In the genomic region with DNA sequence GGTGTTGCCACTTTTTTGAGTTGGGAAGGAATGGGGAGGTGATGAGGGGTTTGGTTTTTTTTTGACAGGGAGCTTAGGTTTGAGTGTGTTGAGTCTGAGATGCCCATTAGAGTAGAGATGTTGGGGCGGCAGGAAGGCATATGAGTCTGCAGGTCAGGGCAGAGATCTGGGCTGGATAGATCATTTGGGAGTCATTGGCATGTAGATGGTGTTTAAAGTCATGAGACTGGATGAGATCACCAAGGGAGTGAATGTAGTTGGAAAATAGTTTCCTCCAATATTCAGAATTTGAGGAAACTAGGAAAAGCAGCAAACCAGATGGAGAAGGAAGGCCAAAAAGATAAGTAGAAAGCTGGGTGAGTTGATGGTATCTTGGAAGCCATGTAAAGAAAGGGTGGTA, we compare ENCODE assay signal across 28 cellular contexts. TPM values are rescaled to one million over a fixed set of nuclear protein-coding genes. Genes with fewer than 3 reads are reported as not detected.
DNase-seq lines count a peak whose midpoint lies in the region; ATAC-seq and TF ChIP-seq lines count a peak whose summit lies in the region.
"Had no signal": no experiment of that assay in that cellular context is flagged by ENCODE, and none has a peak within 500 bp of the region (broad histone marks: within the 10 kb centered on the region; RNA-seq: fewer than 3 reads in every experiment).

No MANE protein-coding gene starts in this region.

- H3K4me2 ChIP-seq in IMR-90 (ENCODE audit: low read depth, low read length) = no peak overlapping the region
- no peak overlapping the region for H3K4me2 ChIP-seq in neuronal stem cell (ENCODE audit: insufficient read depth, low read length, poor library complexity, severe bottlenecking)
- H3K4me2 ChIP-seq: BLaER1, smooth muscle cell had no signal

- H3K9me3 ChIP-seq in CD4-positive, CD25-positive, alpha-beta regulatory T cell (ENCODE audit: control insufficient read depth in 2 of 2, low read length in 2 of 2) = no peaks in the 10 kb centered on the region
- no peaks in the 10 kb centered on the region for H3K9me3 ChIP-seq in IMR-90 (ENCODE audit: control insufficient read depth, insufficient read depth, low read length)
- H3K9me3 ChIP-seq in naive thymus-derived CD4-positive, alpha-beta T cell (ENCODE audit: control insufficient read depth in 2 of 3, low read length in 3 of 3) = no peaks in the 10 kb centered on the region
- no peaks in the 10 kb centered on the region for H3K9me3 ChIP-seq in endodermal cell (ENCODE audit: control insufficient read depth, low read length)
- H3K9me3 ChIP-seq in neuronal stem cell (replicated peaks in 1 of 2; ENCODE audit: control insufficient read depth in 2 of 2, insufficient read depth in 1 of 2, low read depth in 1 of 2, low read length in 2 of 2) = no peaks in the 10 kb centered on the region
- H3K9me3 ChIP-seq: BLaER1, transverse colon had no signal

- 100% methylated on average over 1 of the region's 1 CpG; no CpG with 5 or more reads in 1 of the 2 experiments for WGBS in IMR-90 (ENCODE audit: extremely low coverage in 2 of 2, insufficient read length in 1 of 2), 2 experiments
- 97 to 100% methylated on average over 1 of the region's 1 CpG for WGBS in endodermal cell (ENCODE audit: insufficient coverage in 1 of 2, insufficient read length in 1 of 2), 2 experiments
- WGBS in neuronal stem cell (ENCODE audit: extremely low coverage in 2 of 2, insufficient read length in 2 of 2, insufficient replicate concordance in 1 of 2), 2 donors = no CpG with 5 or more reads among the region's 1 CpG

- H3K4me1 Mint-ChIP-seq in CD4-positive, CD25-positive, alpha-beta regulatory T cell = peaks cover 0 to 30% (median 20%) of the 10 kb centered on the region in 4 donors
- peaks cover 13 to 29% (median 25%) of the 10 kb centered on the region in 7 donors for H3K4me1 Mint-ChIP-seq in naive thymus-derived CD4-positive, alpha-beta T cell
- peaks cover 26% of the 10 kb centered on the region for H3K4me1 Mint-ChIP-seq in endodermal cell

- H3K27ac ChIP-seq in CD4-positive, CD25-positive, alpha-beta regulatory T cell (ENCODE audit: insufficient read depth, low read length, poor library complexity, severe bottlenecking) = no peak overlapping the region
- no peak overlapping the region for H3K27ac ChIP-seq in IMR-90 (ENCODE audit: insufficient read depth, low read length)
- peak overlapping the region; percentile 99 for H3K27ac ChIP-seq in epithelial cell of prostate
- H3K27ac ChIP-seq in naive thymus-derived CD4-positive, alpha-beta T cell (ENCODE audit: low read depth, low read length) = no peak overlapping the region
- no peak overlapping the region for H3K27ac ChIP-seq in endodermal cell (ENCODE audit: low read depth, low read length)
- no peak overlapping the region for H3K27ac ChIP-seq in neuronal stem cell (replicated peaks; ENCODE audit: low read length)
- H3K27ac ChIP-seq: BLaER1, SK-N-MC, transverse colon had no signal

- peaks cover 10% of the 10 kb centered on the region for H3K9me1 ChIP-seq in IMR-90 (ENCODE audit: insufficient read depth, low read length)

- POLR2A ChIA-PET in IMR-90 (lab: Charles Lee; ENCODE audit: unreplicated experiment) = interaction anchor here (0.6 kb wide), 1 partner anchor 38 kb away, joined by 3 read pairs; no protein-coding TSS in a partner anchor
- POLR2A ChIA-PET in naive thymus-derived CD4-positive, alpha-beta T cell (lab: Charles Lee) = no interaction called here

- H3K79me1 ChIP-seq in IMR-90 (ENCODE audit: low read depth in 1 of 2, low read length in 2 of 2) (peaks cover 0 to 20% of the 10 kb centered on the region in 2 experiments; a peak in 2 of 4 replicates), neuronal stem cell (ENCODE audit: low read depth, low read length) (peaks cover 2% of the 10 kb centered on the region)

- H3K36me3 ChIP-seq in CD4-positive, CD25-positive, alpha-beta regulatory T cell (ENCODE audit: control insufficient read depth, insufficient read depth, low read length) = peaks cover 1% of the 10 kb centered on the region
- H3K36me3 ChIP-seq in IMR-90 (ENCODE audit: control insufficient read depth, insufficient read depth, low read length) (no peaks in the 10 kb centered on the region), endodermal cell (ENCODE audit: control insufficient read depth, insufficient read depth, low read length) (peaks cover 12% of the 10 kb centered on the region), neuronal stem cell (replicated peaks in 1 of 2; ENCODE audit: control insufficient read depth in 2 of 2, insufficient read depth in 2 of 2, low read length in 2 of 2) (peaks cover 4 to 10% of the 10 kb centered on the region in 2 donors)
- peaks cover 0 to 7% (median 4%) of the 10 kb centered on the region in 3 experiments for H3K36me3 ChIP-seq in naive thymus-derived CD4-positive, alpha-beta T cell (ENCODE audit: control insufficient read depth in 2 of 3, insufficient read depth in 3 of 3, low read length in 3 of 3)
- H3K36me3 ChIP-seq: transverse colon had no signal

- no TSS peak for BruUV-seq in IMR-90 (replicated peaks; lab: Mats Ljungman, UMichigan)

- H3K18ac ChIP-seq in IMR-90 (ENCODE audit: low read depth, low read length) (no peak overlapping the region), neuronal stem cell (ENCODE audit: low read length) (no peak overlapping the region)

- H4K20me1 ChIP-seq in IMR-90 (ENCODE audit: insufficient read depth, low read length) = no peaks in the 10 kb centered on the region
- H4K20me1 ChIP-seq: BLaER1 had no signal

- H3K23ac ChIP-seq in IMR-90 (ENCODE audit: low read depth, low read length) (no peak overlapping the region), neuronal stem cell (ENCODE audit: low read depth, low read length, poor library complexity) (no peak overlapping the region)

- no peak overlapping the region for H2BK12ac ChIP-seq in neuronal stem cell (ENCODE audit: low read length)

- H2BK120ac ChIP-seq in IMR-90 (ENCODE audit: low read depth, low read length) = peak overlapping the region; percentile 22; the same call in 1 of the 2 replicates
- H2BK120ac ChIP-seq in neuronal stem cell (ENCODE audit: low read depth, low read length) = no peak overlapping the region

- no peak overlapping the region for H4K5ac ChIP-seq in IMR-90 (ENCODE audit: low read depth, low read length)

- peaks cover 7% of the 10 kb centered on the region for H3K36me3 Mint-ChIP-seq in CD4-positive, CD25-positive, alpha-beta regulatory T cell
- peaks cover 4 to 10% (median 6%) of the 10 kb centered on the region in 5 donors for H3K36me3 Mint-ChIP-seq in naive thymus-derived CD4-positive, alpha-beta T cell
- H3K36me3 Mint-ChIP-seq in endodermal cell (ENCODE audit: low read depth) = peaks cover 9% of the 10 kb centered on the region

- H3K9ac ChIP-seq in IMR-90 (ENCODE audit: low read depth, low read length) (no peak overlapping the region), endodermal cell (ENCODE audit: extremely low read depth, low read length, poor library complexity, severe bottlenecking) (no peak overlapping the region), neuronal stem cell (ENCODE audit: low read depth, low read length, poor library complexity) (no peak overlapping the region)
- H3K9ac ChIP-seq: BLaER1 had no signal

- H3K27ac Mint-ChIP-seq in CD4-positive, CD25-positive, alpha-beta regulatory T cell = peak overlapping the region; percentile 22 to 63 (median 39)
- H3K27ac Mint-ChIP-seq in naive thymus-derived CD4-positive, alpha-beta T cell = peak overlapping the region in 7 of 9 donors; percentile 2 to 98 (median 80)
- no peak overlapping the region for H3K27ac Mint-ChIP-seq in endodermal cell
- H3K27ac Mint-ChIP-seq: activated naive CD8-positive, alpha-beta T cell treated with anti-CD3 and anti-CD28 coated beads for 36 hours; effector memory CD8-positive, alpha-beta T cell had no signal

- in situ Hi-C loops in IMR-90 (cut with MboI; ENCODE audit: low sequenced_read_pairs) = no loop called here

- no peak for TF ChIP-seq RAD21 in IMR-90 (IDR thresholded peaks at IDR 0.05; ENCODE audit: low read length)

- no peak overlapping the region for H2AFZ ChIP-seq in IMR-90 (replicated peaks; ENCODE audit: low read length, poor library complexity)
- no peak overlapping the region for H2AFZ ChIP-seq in neuronal stem cell (ENCODE audit: low read length)

- no peak overlapping the region for H3K56ac ChIP-seq in IMR-90 (ENCODE audit: extremely low read depth, insufficient read depth, low read length)

- no peak overlapping the region for H3K4me3 Mint-ChIP-seq in CD4-positive, CD25-positive, alpha-beta regulatory T cell
- H3K4me3 Mint-ChIP-seq in naive thymus-derived CD4-positive, alpha-beta T cell = no peak overlapping the region
- H3K4me3 Mint-ChIP-seq in endodermal cell = no peak overlapping the region
- H3K4me3 Mint-ChIP-seq: activated naive CD8-positive, alpha-beta T cell treated with anti-CD3 and anti-CD28 coated beads for 36 hours; effector memory CD8-positive, alpha-beta T cell; IgD-negative memory B cell; stimulated activated naive CD8-positive, alpha-beta T cell treated with anti-CD3 and anti-CD28 coated beads, Interleukin-15, amount 100 ng/mL, for 72 hours had no signal

- no peak overlapping the region for H2AK9ac ChIP-seq in IMR-90 (replicated peaks; ENCODE audit: low read depth, low read length, poor library complexity)

- intact Hi-C loops in IMR-90 (cut with micrococcal nuclease) = no loop called here
- intact Hi-C loops in naive thymus-derived CD4-positive, alpha-beta T cell (cut with micrococcal nuclease) = loop anchor here in 1 of 2 donors (10.0 kb wide), 2 partner anchors 680 to 1910 kb away; a partner anchor contains a TSS

- TF ChIP-seq POLR2A in IMR-90 (IDR thresholded peaks at IDR 0.05; ENCODE audit: low read depth, low read length) = no peak

- peaks cover 15% of the 10 kb centered on the region for H3K27me3 Mint-ChIP-seq in CD4-positive, CD25-positive, alpha-beta regulatory T cell
- H3K27me3 Mint-ChIP-seq in naive thymus-derived CD4-positive, alpha-beta T cell = peaks cover 0 to 12% (median 5%) of the 10 kb centered on the region in 5 donors
- H3K27me3 Mint-ChIP-seq in endodermal cell (ENCODE audit: insufficient read depth) = peaks cover 30% of the 10 kb centered on the region
- H3K27me3 Mint-ChIP-seq: stimulated activated naive CD8-positive, alpha-beta T cell treated with anti-CD3 and anti-CD28 coated beads, Interleukin-15, amount 100 ng/mL, for 72 hours had no signal

- H2BK20ac ChIP-seq in IMR-90 (ENCODE audit: low read depth, low read length) = no peak overlapping the region

- H3K4ac ChIP-seq in IMR-90 (ENCODE audit: low read depth, low read length) (no peak overlapping the region), neuronal stem cell (ENCODE audit: low read length) (no peak overlapping the region)

- H3K4me3 ChIP-seq in CD4-positive, CD25-positive, alpha-beta regulatory T cell (ENCODE audit: low read depth, low read length) = no peak overlapping the region
- H3K4me3 ChIP-seq in IMR-90 (ENCODE audit: insufficient read depth, low read depth, low read length) (no peak overlapping the region), endodermal cell (ENCODE audit: low read length) (no peak overlapping the region), neuronal stem cell (ENCODE audit: low read length in 2 of 2) (no peak overlapping the region)
- no peak overlapping the region for H3K4me3 ChIP-seq in naive thymus-derived CD4-positive, alpha-beta T cell (ENCODE audit: low read length)
- H3K4me3 ChIP-seq: BLaER1, SK-N-MC, smooth muscle cell, transverse colon had no signal

- peaks cover 19% of the 10 kb centered on the region for H3K4me1 ChIP-seq in CD4-positive, CD25-positive, alpha-beta regulatory T cell (ENCODE audit: control insufficient read depth, insufficient read depth, low read length, poor library complexity, severe bottlenecking)
- H3K4me1 ChIP-seq in IMR-90 (ENCODE audit: control insufficient read depth, insufficient read depth, low read length) = peaks cover 6% of the 10 kb centered on the region; the same call in 1 of the 2 replicates
- peaks cover 12 to 14% of the 10 kb centered on the region in 2 donors for H3K4me1 ChIP-seq in naive thymus-derived CD4-positive, alpha-beta T cell (ENCODE audit: control insufficient read depth in 2 of 2, insufficient read depth in 2 of 2, low read length in 2 of 2)
- H3K4me1 ChIP-seq in endodermal cell (ENCODE audit: control insufficient read depth, insufficient read depth, low read length) = no peaks in the 10 kb centered on the region
- peaks cover 0 to 6% of the 10 kb centered on the region in 2 donors for H3K4me1 ChIP-seq in neuronal stem cell (ENCODE audit: control insufficient read depth in 2 of 2, insufficient read depth in 1 of 2, low read depth in 1 of 2, low read length in 2 of 2)

- DNase-seq in CD4-positive, CD25-positive, alpha-beta regulatory T cell = no peak
- DNase-seq in IMR-90 = peak; percentile 28
- peak; percentile 27 for DNase-seq in epithelial cell of prostate (ENCODE audit: low read depth, low spot score)
- DNase-seq in naive thymus-derived CD4-positive, alpha-beta T cell = peak in 1 of 9 donors; percentile 1
- DNase-seq in GM19240 (ENCODE audit: insufficient read length, low spot score) = no peak
- no peak for DNase-seq in endodermal cell
- DNase-seq in neuronal stem cell (ENCODE audit: low spot score) = no peak
- DNase-seq: activated CD4-positive, alpha-beta T cell treated with anti-CD3 and anti-CD28 coated beads, Interleukin-2, amount 50 U/mL, for 1 hour; activated naive CD8-positive, alpha-beta T cell treated with anti-CD3 and anti-CD28 coated beads for 36 hours; effector memory CD8-positive, alpha-beta T cell; H7; hippocampal formation; NCI-H1436 treated with DMSO at 0.1 percent for 48 hours; NCI-H524; NK-92 treated with Interleukin-12 subunit alpha and Interleukin-12 subunit beta, amount 100 ng/mL, for 24 hours; nucleus accumbens; stimulated activated CD4-positive, alpha-beta T cell treated with anti-CD3 and anti-CD28 coated beads, Interleukin-4, amount 100 ng/mL, for 1 hour; stimulated activated naive CD8-positive, alpha-beta T cell treated with anti-CD3 and anti-CD28 coated beads, Interleukin-15, amount 100 ng/mL, for 72 hours; T-helper 2 cell; transverse colon had no signal

- peak overlapping the region in 1 of 2 experiments; percentile 43; a peak in 1 of 4 replicates for H4K8ac ChIP-seq in IMR-90 (ENCODE audit: low read depth in 2 of 2, low read length in 2 of 2)
- no peak overlapping the region for H4K8ac ChIP-seq in neuronal stem cell (ENCODE audit: low read depth, low read length)

- H3K9me3 Mint-ChIP-seq in CD4-positive, CD25-positive, alpha-beta regulatory T cell = no peaks in the 10 kb centered on the region
- peaks cover 0 to 3% (median 0%) of the 10 kb centered on the region in 11 donors for H3K9me3 Mint-ChIP-seq in naive thymus-derived CD4-positive, alpha-beta T cell
- H3K9me3 Mint-ChIP-seq in endodermal cell = no peaks in the 10 kb centered on the region
- H3K9me3 Mint-ChIP-seq: activated naive CD8-positive, alpha-beta T cell treated with anti-CD3 and anti-CD28 coated beads for 36 hours; effector memory CD8-positive, alpha-beta T cell; IgD-negative memory B cell had no signal

- H3K27me3 ChIP-seq in CD4-positive, CD25-positive, alpha-beta regulatory T cell (ENCODE audit: control insufficient read depth, insufficient read depth, low read length) = no peaks in the 10 kb centered on the region
- H3K27me3 ChIP-seq in IMR-90 (ENCODE audit: control insufficient read depth, insufficient read depth, low read length) (no peaks in the 10 kb centered on the region), endodermal cell (ENCODE audit: control insufficient read depth, insufficient read depth, low read length, poor library complexity, severe bottlenecking) (peaks cover 7% of the 10 kb centered on the region), neuronal stem cell (ENCODE audit: control insufficient read depth in 3 of 3, insufficient read depth in 3 of 3, low read depth in 1 of 3, low read length in 3 of 3) (no peaks in the 10 kb centered on the region)
- H3K27me3 ChIP-seq in naive thymus-derived CD4-positive, alpha-beta T cell (ENCODE audit: control insufficient read depth in 2 of 2, insufficient read depth in 2 of 2, low read length in 2 of 2) = no peaks in the 10 kb centered on the region
- H3K27me3 ChIP-seq: BLaER1, transverse colon had no signal

- CTCF ChIA-PET in IMR-90 (lab: Yijun Ruan, JAX) = no interaction called here
- CTCF ChIA-PET in naive thymus-derived CD4-positive, alpha-beta T cell (lab: Charles Lee) = no interaction called here

- TF ChIP-seq CTCF in IMR-90 (conservative IDR thresholded peaks at IDR 0.05; ENCODE audit: low read depth, low read length) (no peak), endodermal cell (conservative IDR thresholded peaks at IDR 0.05) (no peak)

- peak overlapping the region; percentile 6 for H2BK5ac ChIP-seq in IMR-90 (ENCODE audit: low read depth, low read length, poor library complexity, severe bottlenecking)
- H2BK5ac ChIP-seq in neuronal stem cell (ENCODE audit: low read length) = no peak overlapping the region

- ATAC-seq in CD4-positive, CD25-positive, alpha-beta regulatory T cell (ENCODE audit: low read depth in 2 of 2) = no peak
- ATAC-seq in IMR-90 (ENCODE audit: low read depth) (no peak), GM19395 (IDR thresholded peaks at IDR 0.05; ENCODE audit: unreplicated experiment) (no peak)
- ATAC-seq in naive thymus-derived CD4-positive, alpha-beta T cell = no peak
- ATAC-seq: effector memory CD8-positive, alpha-beta T cell; Panc1; stimulated activated naive CD8-positive, alpha-beta T cell treated with anti-CD3 and anti-CD28 coated beads, Interleukin-15, amount 100 ng/mL, for 72 hours had no signal

- dilution Hi-C loops in IMR-90 (cut with HindIII; ENCODE audit: low sequenced_read_pairs, unreplicated experiment) = no loop called here

- H2BK15ac ChIP-seq in IMR-90 (ENCODE audit: low read depth, low read length) (no peak overlapping the region), neuronal stem cell (ENCODE audit: low read length) (no peak overlapping the region)

- 0 out of 2 replicates have a peak overlapping the region, but pooled peaks have one; percentile 19 for H4K91ac ChIP-seq in IMR-90 (ENCODE audit: insufficient read depth, low read depth, low read length)
- H4K91ac ChIP-seq in neuronal stem cell (ENCODE audit: low read depth, low read length, poor library complexity) = no peak overlapping the region

- no peak overlapping the region; the same call in 1 of the 2 replicates for H2AK5ac ChIP-seq in IMR-90 (ENCODE audit: low read depth, low read length)
- no peak overlapping the region for H2AK5ac ChIP-seq in neuronal stem cell (ENCODE audit: low read depth, low read length)

- H3K14ac ChIP-seq in IMR-90 (replicated peaks; ENCODE audit: low read depth, low read length) (no peak overlapping the region), neuronal stem cell (ENCODE audit: low read length) (no peak overlapping the region)

RNA-seq across cellular contexts. Expression of a gene that starts 2.1 kb away (rescaled TPM):
- 46.3 TPM for total RNA-seq in CD4-positive, CD25-positive, alpha-beta regulatory T cell
- polyA plus RNA-seq in CD4-positive, CD25-positive, alpha-beta regulatory T cell = 100 to 1,000 TPM in 2 of 4 donors, 10 to 100 TPM in 2; 86.1 to 103 (median 98.4) TPM
- 66.3 and 108 TPM in 2 replicates for total RNA-seq in IMR-90 (2012; rRNA removed)
- 78.7 and 84.2 TPM in 2 replicates for polyA plus RNA-seq in IMR-90 (2012; rRNA removed)
- polyA plus RNA-seq in IMR-90 (2012; cell fraction: cytosol; rRNA removed) = 46.5 and 88.3 TPM in 2 replicates
- polyA plus RNA-seq in IMR-90 (2012; cell fraction: nucleus; rRNA removed; ENCODE audit: low replicate concordance) = 15.0 and 38.6 TPM in 2 replicates
- total RNA-seq in naive thymus-derived CD4-positive, alpha-beta T cell = 10 to 100 TPM; 43.0 to 59.6 (median 44.1) TPM
- polyA plus RNA-seq in naive thymus-derived CD4-positive, alpha-beta T cell = 100 to 1,000 TPM in 1 of 2 donors, 10 to 100 TPM in 1; 99.1 to 113 TPM
- total RNA-seq in endodermal cell = 10 to 100 TPM; 51.2 to 54.9 TPM
- 53.3 TPM for polyA plus RNA-seq in endodermal cell (2013, experiment 1 of 2)
- 61.5 TPM for polyA plus RNA-seq in endodermal cell (2013, experiment 2 of 2)
- polyA plus RNA-seq in neuronal stem cell (2013, experiment 1 of 2) = 59.7 TPM
- polyA plus RNA-seq in neuronal stem cell (2013, experiment 2 of 2) = 57.4 TPM

RNA-seq across cellular contexts. Expression of a gene that starts 8.8 kb away (rescaled TPM):
- not detected for total RNA-seq in CD4-positive, CD25-positive, alpha-beta regulatory T cell
- polyA plus RNA-seq in CD4-positive, CD25-positive, alpha-beta regulatory T cell = not detected
- not detected in 2 replicates for total RNA-seq in IMR-90 (2012; rRNA removed)
- polyA plus RNA-seq in IMR-90 (2012; rRNA removed) = not detected in 2 replicates
- polyA plus RNA-seq in IMR-90 (2012; cell fraction: cytosol; rRNA removed) = 0.05 TPM in 1 of 2 replicates, not detected in the other
- 0.39 and 0.64 TPM in 2 replicates for polyA plus RNA-seq in IMR-90 (2012; cell fraction: nucleus; rRNA removed; ENCODE audit: low replicate concordance)
- under 1 TPM in 1 of 5 experiments, not detected in 4; 0.42 TPM for total RNA-seq in naive thymus-derived CD4-positive, alpha-beta T cell
- not detected for polyA plus RNA-seq in naive thymus-derived CD4-positive, alpha-beta T cell
- not detected for total RNA-seq in endodermal cell
- polyA plus RNA-seq in endodermal cell (2013, experiment 1 of 2) = 0.21 TPM
- not detected for polyA plus RNA-seq in endodermal cell (2013, experiment 2 of 2)
- not detected for polyA plus RNA-seq in neuronal stem cell (2013, experiment 1 of 2)
- not detected for polyA plus RNA-seq in neuronal stem cell (2013, experiment 2 of 2)
- total RNA-seq: A673; activated naive CD8-positive, alpha-beta T cell treated with anti-CD3 and anti-CD28 coated beads for 36 hours; lower leg skin; smooth muscle cell; transverse colon had no signal
- polyA plus RNA-seq: IgD-negative memory B cell, smooth muscle cell had no signal

RNA-seq across cellular contexts. Expression of a gene that starts 11.5 kb away (rescaled TPM):
- 48.5 TPM for total RNA-seq in CD4-positive, CD25-positive, alpha-beta regulatory T cell
- polyA plus RNA-seq in CD4-positive, CD25-positive, alpha-beta regulatory T cell = 100 to 1,000 TPM in 3 of 4 donors, 10 to 100 TPM in 1; 69.2 to 116 (median 102) TPM
- 118 and 137 TPM in 2 replicates for total RNA-seq in IMR-90 (2012; rRNA removed)
- polyA plus RNA-seq in IMR-90 (2012; rRNA removed) = 126 and 131 TPM in 2 replicates
- polyA plus RNA-seq in IMR-90 (2012; cell fraction: cytosol; rRNA removed) = 138 and 178 TPM in 2 replicates
- 55.2 and 81.9 TPM in 2 replicates for polyA plus RNA-seq in IMR-90 (2012; cell fraction: nucleus; rRNA removed; ENCODE audit: low replicate concordance)
- 10 to 100 TPM; 41.8 to 83.0 (median 69.7) TPM for total RNA-seq in naive thymus-derived CD4-positive, alpha-beta T cell
- polyA plus RNA-seq in naive thymus-derived CD4-positive, alpha-beta T cell = 10 to 100 TPM; 63.2 to 78.0 TPM
- total RNA-seq in endodermal cell = 100 to 1,000 TPM in 1 of 2 donors, 10 to 100 TPM in 1; 92.0 to 104 TPM
- 114 TPM for polyA plus RNA-seq in endodermal cell (2013, experiment 1 of 2)
- 111 TPM for polyA plus RNA-seq in endodermal cell (2013, experiment 2 of 2)
- polyA plus RNA-seq in neuronal stem cell (2013, experiment 1 of 2) = 66.8 TPM
- polyA plus RNA-seq in neuronal stem cell (2013, experiment 2 of 2) = 64.1 TPM

RNA-seq across cellular contexts. Expression of a gene that starts 21.0 kb away (rescaled TPM):
- total RNA-seq in CD4-positive, CD25-positive, alpha-beta regulatory T cell = not detected
- polyA plus RNA-seq in CD4-positive, CD25-positive, alpha-beta regulatory T cell = under 1 TPM in 1 of 4 donors, not detected in 3; 0.32 TPM
- total RNA-seq in IMR-90 (2012; rRNA removed) = 0.36 TPM in 1 of 2 replicates, not detected in the other
- 0.27 and 0.29 TPM in 2 replicates for polyA plus RNA-seq in IMR-90 (2012; rRNA removed)
- 0.54 and 0.55 TPM in 2 replicates for polyA plus RNA-seq in IMR-90 (2012; cell fraction: cytosol; rRNA removed)
- polyA plus RNA-seq in IMR-90 (2012; cell fraction: nucleus; rRNA removed; ENCODE audit: low replicate concordance) = 0.16 and 0.76 TPM in 2 replicates
- 1 to 10 TPM in 2 of 5 experiments, not detected in 3; 3.4 to 4.6 TPM for total RNA-seq in naive thymus-derived CD4-positive, alpha-beta T cell
- not detected for polyA plus RNA-seq in naive thymus-derived CD4-positive, alpha-beta T cell
- total RNA-seq in endodermal cell = not detected
- not detected for polyA plus RNA-seq in endodermal cell (2013, experiment 1 of 2)
- not detected for polyA plus RNA-seq in endodermal cell (2013, experiment 2 of 2)
- not detected for polyA plus RNA-seq in neuronal stem cell (2013, experiment 1 of 2)
- not detected for polyA plus RNA-seq in neuronal stem cell (2013, experiment 2 of 2)
- total RNA-seq: A673; activated naive CD8-positive, alpha-beta T cell treated with anti-CD3 and anti-CD28 coated beads for 36 hours; H7; smooth muscle cell; transverse colon had no signal
- polyA plus RNA-seq: IgD-negative memory B cell, smooth muscle cell had no signal

RNA-seq across cellular contexts. Expression of a gene that starts 33.9 kb away (rescaled TPM):
- total RNA-seq in CD4-positive, CD25-positive, alpha-beta regulatory T cell = 1.5 TPM
- 1 to 10 TPM; 2.8 to 9.4 (median 6.3) TPM for polyA plus RNA-seq in CD4-positive, CD25-positive, alpha-beta regulatory T cell
- total RNA-seq in IMR-90 (2012; rRNA removed) = 4.4 and 5.6 TPM in 2 replicates
- 5.3 and 6.3 TPM in 2 replicates for polyA plus RNA-seq in IMR-90 (2012; rRNA removed)
- 3.2 and 6.6 TPM in 2 replicates for polyA plus RNA-seq in IMR-90 (2012; cell fraction: cytosol; rRNA removed)
- polyA plus RNA-seq in IMR-90 (2012; cell fraction: nucleus; rRNA removed; ENCODE audit: low replicate concordance) = 2.7 and 4.4 TPM in 2 replicates
- total RNA-seq in naive thymus-derived CD4-positive, alpha-beta T cell = 1 to 10 TPM; 1.2 to 7.8 (median 4.6) TPM
- 1 to 10 TPM; 2.0 to 2.7 TPM for polyA plus RNA-seq in naive thymus-derived CD4-positive, alpha-beta T cell
- total RNA-seq in endodermal cell = 1 to 10 TPM; 8.0 to 9.5 TPM
- polyA plus RNA-seq in endodermal cell (2013, experiment 1 of 2) = 4.5 TPM
- polyA plus RNA-seq in endodermal cell (2013, experiment 2 of 2) = 9.0 TPM
- polyA plus RNA-seq in neuronal stem cell (2013, experiment 1 of 2) = 7.1 TPM
- 8.5 TPM for polyA plus RNA-seq in neuronal stem cell (2013, experiment 2 of 2)

Comparison
In these comparisons a context has a peak if more than half of its experiments do, and no peak if none do; other contexts are left out.
1. DNase-seq: peak in IMR-90 (single experiment) and epithelial cell of prostate (single experiment); none in CD4-positive, CD25-positive, alpha-beta regulatory T cell (0 of 3), GM19240 (single experiment), endodermal cell (single experiment) and neuronal stem cell (single experiment).